8 cellular contexts compared by ENCODE assay signal in the genomic region with DNA sequence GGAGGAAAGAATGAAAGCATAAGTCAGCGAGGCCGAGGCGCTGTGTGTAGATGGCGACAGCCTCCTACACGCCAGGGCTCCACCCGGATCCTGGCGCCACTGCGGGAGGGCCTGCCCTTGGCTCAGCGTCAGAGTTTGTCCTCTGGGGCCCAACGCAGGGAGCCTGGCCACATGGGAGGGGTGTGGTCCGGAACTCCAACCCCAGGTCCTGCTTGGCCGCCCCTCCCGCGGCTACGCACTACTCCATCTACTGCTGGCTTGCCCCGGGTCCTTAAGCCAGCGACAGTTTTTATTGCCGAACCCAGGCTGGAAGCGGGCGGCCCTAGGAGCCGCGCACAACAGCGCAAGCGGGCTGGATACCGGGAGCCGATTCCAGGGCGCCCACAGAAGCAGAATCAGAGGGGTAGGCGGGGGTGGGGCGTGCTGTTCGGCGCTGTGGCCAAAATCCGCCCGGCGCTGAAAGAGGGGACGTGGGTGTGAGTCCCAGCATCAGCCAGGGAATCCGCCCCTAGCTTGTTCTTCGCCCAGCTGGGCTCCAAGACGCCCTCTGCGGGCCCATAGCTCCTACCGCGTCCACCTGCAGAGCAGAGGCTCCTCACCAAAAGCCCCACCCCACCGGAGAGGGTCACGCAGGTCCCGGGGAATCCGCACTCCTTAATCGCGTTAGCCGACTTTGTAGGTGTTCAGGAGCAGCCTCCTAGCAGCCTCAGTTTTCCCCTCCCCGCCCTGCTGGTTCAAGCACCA. TPM values are rescaled to one million over a fixed set of nuclear protein-coding genes. Genes with fewer than 3 reads are reported as not detected.
DNase-seq lines count a peak whose midpoint lies in the region; ATAC-seq and TF ChIP-seq lines count a peak whose summit lies in the region.

No MANE protein-coding gene starts in this region.

- no peak for TF ChIP-seq POLR2A in right lobe of liver (IDR thresholded peaks at IDR 0.05)

- H3K4me1 ChIP-seq in A673 (ENCODE audit: insufficient read depth, low read length, poor library complexity, severe bottlenecking), result peaks cover 54% of the 10 kb centered on the region
- peaks cover 0 to 31% (median 12%) of the 10 kb centered on the region in 4 donors for H3K4me1 ChIP-seq in right lobe of liver

- H3K4me3 ChIP-seq in A673 (ENCODE audit: low read depth, low read length, poor library complexity, severe bottlenecking), result peak overlapping the region; percentile 58
- peak overlapping the region; percentile 64 for H3K4me3 ChIP-seq in WI38 (ENCODE audit: low read depth, low read length)
- H3K4me3 ChIP-seq in right lobe of liver, result peak overlapping the region; percentile 9 to 28 (median 10)

- in situ Hi-C loops in GM13977 (cut with MboI; ENCODE audit: low pct_unique_long_range_greater_than_20kb, low sequenced_read_pairs, unreplicated experiment), result no loop called here

- WGBS in right lobe of liver (ENCODE audit: insufficient coverage, low coverage, low lambda C conversion rate, missing lambda C conversion rate), result 10% methylated on average over 19 of the region's 49 CpGs

- BruUV-seq in A673 (replicated peaks; lab: Mats Ljungman, UMichigan), result no TSS peak

- H3K27me3 ChIP-seq in A673 (replicated peaks; ENCODE audit: insufficient read depth, low read depth, low read length, poor library complexity), result no peaks in the 10 kb centered on the region
- H3K27me3 ChIP-seq in right lobe of liver, result no peaks in the 10 kb centered on the region

- POLR2A ChIA-PET in A673 (lab: Charles Lee; ENCODE audit: low non-redundant PET), result no interaction called here

- H3K27ac ChIP-seq in A673 (ENCODE audit: low read depth, low read length, poor library complexity, severe bottlenecking) (peak overlapping the region; percentile 50), right lobe of liver (no peak overlapping the region)

- peak; percentile 44 to 58 (median 54) for ATAC-seq in right lobe of liver
- ATAC-seq in stimulated activated naive CD8-positive, alpha-beta T cell treated with anti-CD3 and anti-CD28 coated beads, Interleukin-15, Interleukin-2, amounts not matched to agents 100 U/mL and 50 U/mL, for 24 hours, result peak; percentile 24

- intact Hi-C loops in A673 (cut with micrococcal nuclease; ENCODE audit: unreplicated experiment), result loop anchor here (2.0 kb wide), 1 partner anchor 20 kb away; no protein-coding TSS in a partner anchor
- intact Hi-C loops in right lobe of liver (cut with DNase I), result no loop called here

- H3K36me3 ChIP-seq in A673 (ENCODE audit: insufficient read depth, low read length, poor library complexity, severe bottlenecking), result no peaks in the 10 kb centered on the region
- no peaks in the 10 kb centered on the region for H3K36me3 ChIP-seq in right lobe of liver

- CTCF ChIA-PET in A673 (lab: Charles Lee), result interaction anchor here (0.5 to 0.6 kb wide), 4 partner anchors 16 to 319 kb away, joined by 3 to 10 read pairs (median 8); no protein-coding TSS in a partner anchor

- H3K9me3 ChIP-seq in A673 (ENCODE audit: low read depth, low read length, poor library complexity, severe bottlenecking), result no peaks in the 10 kb centered on the region
- H3K9me3 ChIP-seq in right lobe of liver, result no peaks in the 10 kb centered on the region

- DNase-seq in A673 (ENCODE audit: low spot score) (peak; percentile 70), GM13977 (ENCODE audit: low spot score) (peak; percentile 77), NCI-H1930 (lab: John Stamatoyannopoulos, UW) (peak; percentile 7 to 35), dermis blood vessel endothelial cell (peak; percentile 68), right lobe of liver (peak; percentile 57 to 70 (median 68)), Kasumi-1 (lab: John Stamatoyannopoulos, UW) (no peak)
- DNase-seq in stimulated activated naive CD8-positive, alpha-beta T cell treated with anti-CD3 and anti-CD28 coated beads, Interleukin-15, Interleukin-2, amounts not matched to agents 100 U/mL and 50 U/mL, for 24 hours, result peak; percentile 59

- TF ChIP-seq CTCF in A673 (conservative IDR thresholded peaks at IDR 0.05; ENCODE audit: low read depth, low read length) (peak; percentile 59), GM13977 (IDR thresholded peaks at IDR 0.05; ENCODE audit: extremely low read depth, insufficient read depth, missing control alignments) (peak; percentile 55), WI38 (IDR thresholded peaks at IDR 0.05; ENCODE audit: low read depth, low read length) (peak; percentile 41), right lobe of liver (IDR thresholded peaks at IDR 0.05) (peak; percentile 14 to 47 (median 34))

RNA-seq across cellular contexts. Expression of a gene that starts 4.5 kb away (rescaled TPM):
- total RNA-seq in A673 (2021) (12.5 and 19.2 TPM in 2 replicates), dermis blood vessel endothelial cell (0.17 and 0.51 TPM in 2 replicates), right lobe of liver (1 to 10 TPM in 1 of 6 experiments, under 1 TPM in 5; 0.22 to 1.1 (median 0.57) TPM)

RNA-seq across cellular contexts. Expression of a gene that starts 35.3 kb away (rescaled TPM):
- total RNA-seq in A673 (2021) (15.5 and 16.9 TPM in 2 replicates), dermis blood vessel endothelial cell (64.4 and 68.9 TPM in 2 replicates), right lobe of liver (10 to 100 TPM in 2 of 6 experiments, 1 to 10 TPM in 4; 4.0 to 17.0 (median 7.6) TPM)

RNA-seq across cellular contexts. Expression of a gene that starts 35.4 kb away (rescaled TPM):
- 0.26 and 0.30 TPM in 2 replicates for total RNA-seq in A673 (2021)
- 0.34 and 0.88 TPM in 2 replicates for total RNA-seq in dermis blood vessel endothelial cell
- under 1 TPM in 5 of 6 experiments, not detected in 1; 0.15 to 0.50 (median 0.20) TPM for total RNA-seq in right lobe of liver

Comparison
In these comparisons a context has a peak if more than half of its experiments do, and no peak if none do; other contexts are left out.
1. DNase-seq: peak in A673 (single experiment), GM13977 (single experiment), NCI-H1930 (2 of 2), dermis blood vessel endothelial cell (single experiment), right lobe of liver (3 of 3) and stimulated activated naive CD8-positive, alpha-beta T cell treated with anti-CD3 and anti-CD28 coated beads, Interleukin-15, Interleukin-2, amounts not matched to agents 100 U/mL and 50 U/mL, for 24 hours (single experiment); none in Kasumi-1 (0 of 2).
2. H3K4me3 ChIP-seq: peak in every context shown above with its lines; median percentile 64 in WI38; 58 in A673; 10 in right lobe of liver.
3. Peak in every context shown above with its lines, with median percentiles within 50 percentile points of each other: CTCF ChIP-seq.